Comparison of ENCODE assay signal across 17 cellular contexts in the genomic region with DNA sequence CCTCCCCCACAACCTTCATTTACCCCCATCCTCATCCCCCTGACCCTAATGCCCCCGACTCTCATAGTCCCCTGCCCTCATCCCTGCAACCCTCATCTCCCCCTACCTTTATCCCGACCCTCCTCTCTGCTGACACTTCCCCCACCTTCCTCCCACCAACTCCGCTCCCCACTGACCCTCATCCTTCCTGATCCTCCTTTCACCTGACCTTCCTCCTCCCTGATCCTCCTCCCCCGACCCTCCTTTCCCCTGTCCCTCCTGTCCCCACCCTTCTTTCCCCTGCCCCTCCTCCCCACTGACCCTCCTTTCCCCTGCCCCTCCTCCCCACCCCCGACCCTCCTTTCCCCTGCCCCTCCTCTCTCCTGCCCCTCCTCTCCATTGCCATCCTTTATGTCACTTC. TPM values are rescaled to one million over a fixed set of nuclear protein-coding genes. Genes with fewer than 3 reads are reported as not detected.
DNase-seq lines count a peak whose midpoint lies in the region; ATAC-seq and TF ChIP-seq lines count a peak whose summit lies in the region.
"Had no signal": no experiment of that assay in that cellular context is flagged by ENCODE, and none has a peak within 500 bp of the region (broad histone marks: within the 10 kb centered on the region; RNA-seq: fewer than 3 reads in every experiment).

No MANE protein-coding gene starts in this region.

- no peaks in the 10 kb centered on the region for H3K36me3 ChIP-seq in HEK293 (ENCODE audit: control insufficient read depth in 2 of 2, insufficient read depth in 1 of 2, low read length in 2 of 2)

- ATAC-seq in activated CD8-positive, alpha-beta T cell treated with anti-CD3 and anti-CD28 coated beads, Interleukin-2, amount 10 ng/mL, durations not matched to agents 7 days and 5 days: no peak
- no peak for ATAC-seq in activated CD8-positive, alpha-beta T cell treated with anti-CD3 and anti-CD28 coated beads for 36 hours
- ATAC-seq in effector memory CD8-positive, alpha-beta T cell (replicated peaks): no peak
- no peak for ATAC-seq in naive thymus-derived CD8-positive, alpha-beta T cell
- ATAC-seq in HG03342 (IDR thresholded peaks at IDR 0.05; ENCODE audit: unreplicated experiment) (no peak), HG03354 (IDR thresholded peaks at IDR 0.05; ENCODE audit: poor library complexity, severe bottlenecking, unreplicated experiment) (no peak)
- ATAC-seq: GM23338 had no signal

- no peaks in the 10 kb centered on the region for H3K27me3 Mint-ChIP-seq in activated CD8-positive, alpha-beta T cell treated with anti-CD3 and anti-CD28 coated beads, Interleukin-2, amount 10 ng/mL, durations not matched to agents 7 days and 5 days (ENCODE audit: low read depth)
- no peaks in the 10 kb centered on the region for H3K27me3 Mint-ChIP-seq in activated CD8-positive, alpha-beta T cell treated with anti-CD3 and anti-CD28 coated beads for 36 hours
- no peaks in the 10 kb centered on the region for H3K27me3 Mint-ChIP-seq in effector memory CD8-positive, alpha-beta T cell
- no peaks in the 10 kb centered on the region for H3K27me3 Mint-ChIP-seq in naive thymus-derived CD8-positive, alpha-beta T cell

- intact Hi-C loops in activated CD8-positive, alpha-beta T cell treated with anti-CD3 and anti-CD28 coated beads for 36 hours (cut with micrococcal nuclease): no loop called here

- no peaks in the 10 kb centered on the region for H3K4me1 ChIP-seq in HEK293 (ENCODE audit: control insufficient read depth, insufficient read depth, low read length)

- no peak overlapping the region for H3K4me3 Mint-ChIP-seq in activated CD8-positive, alpha-beta T cell treated with anti-CD3 and anti-CD28 coated beads, Interleukin-2, amount 10 ng/mL, durations not matched to agents 7 days and 5 days
- H3K4me3 Mint-ChIP-seq in activated CD8-positive, alpha-beta T cell treated with anti-CD3 and anti-CD28 coated beads for 36 hours: no peak overlapping the region
- no peak overlapping the region for H3K4me3 Mint-ChIP-seq in effector memory CD8-positive, alpha-beta T cell
- H3K4me3 Mint-ChIP-seq in naive thymus-derived CD8-positive, alpha-beta T cell: no peak overlapping the region
- H3K4me3 Mint-ChIP-seq: GM23338 had no signal

- POLR2A ChIA-PET in activated CD8-positive, alpha-beta T cell treated with anti-CD3 and anti-CD28 coated beads, Interleukin-2, amount 10 ng/mL, durations not matched to agents 7 days and 5 days (lab: Charles Lee): no interaction called here
- POLR2A ChIA-PET in activated CD8-positive, alpha-beta T cell treated with anti-CD3 and anti-CD28 coated beads for 36 hours (lab: Charles Lee): no interaction called here
- POLR2A ChIA-PET in HEK293 (lab: Yijun Ruan, JAX): no interaction called here
- POLR2A ChIA-PET in naive thymus-derived CD8-positive, alpha-beta T cell (lab: Charles Lee): no interaction called here

- peak overlapping the region; percentile 30 for H3K27ac Mint-ChIP-seq in activated CD8-positive, alpha-beta T cell treated with anti-CD3 and anti-CD28 coated beads, Interleukin-2, amount 10 ng/mL, durations not matched to agents 7 days and 5 days
- H3K27ac Mint-ChIP-seq in activated CD8-positive, alpha-beta T cell treated with anti-CD3 and anti-CD28 coated beads for 36 hours: no peak overlapping the region
- peak overlapping the region; percentile 77 to 87 for H3K27ac Mint-ChIP-seq in effector memory CD8-positive, alpha-beta T cell
- peak overlapping the region in 7 of 10 donors; percentile 8 to 88 (median 79) for H3K27ac Mint-ChIP-seq in naive thymus-derived CD8-positive, alpha-beta T cell
- H3K27ac Mint-ChIP-seq: GM23338 had no signal

- peaks cover 53% of the 10 kb centered on the region for H3K4me1 Mint-ChIP-seq in activated CD8-positive, alpha-beta T cell treated with anti-CD3 and anti-CD28 coated beads, Interleukin-2, amount 10 ng/mL, durations not matched to agents 7 days and 5 days (ENCODE audit: low read depth)
- peaks cover 20% of the 10 kb centered on the region for H3K4me1 Mint-ChIP-seq in activated CD8-positive, alpha-beta T cell treated with anti-CD3 and anti-CD28 coated beads for 36 hours (ENCODE audit: low read depth)
- peaks cover 35 to 39% of the 10 kb centered on the region in 2 donors for H3K4me1 Mint-ChIP-seq in effector memory CD8-positive, alpha-beta T cell (ENCODE audit: low read depth in 2 of 2)
- peaks cover 27 to 80% (median 64%) of the 10 kb centered on the region in 4 donors for H3K4me1 Mint-ChIP-seq in naive thymus-derived CD8-positive, alpha-beta T cell

- H3K36me3 Mint-ChIP-seq in activated CD8-positive, alpha-beta T cell treated with anti-CD3 and anti-CD28 coated beads, Interleukin-2, amount 10 ng/mL, durations not matched to agents 7 days and 5 days (ENCODE audit: low read depth): peaks cover 83% of the 10 kb centered on the region
- peaks cover 11% of the 10 kb centered on the region for H3K36me3 Mint-ChIP-seq in activated CD8-positive, alpha-beta T cell treated with anti-CD3 and anti-CD28 coated beads for 36 hours (ENCODE audit: low read depth)
- no peaks in the 10 kb centered on the region for H3K36me3 Mint-ChIP-seq in effector memory CD8-positive, alpha-beta T cell (ENCODE audit: insufficient read depth)
- H3K36me3 Mint-ChIP-seq in naive thymus-derived CD8-positive, alpha-beta T cell: peaks cover 5 to 10% (median 6%) of the 10 kb centered on the region in 3 donors

- H3K9me3 Mint-ChIP-seq in activated CD8-positive, alpha-beta T cell treated with anti-CD3 and anti-CD28 coated beads, Interleukin-2, amount 10 ng/mL, durations not matched to agents 7 days and 5 days (ENCODE audit: insufficient read depth): no peaks in the 10 kb centered on the region
- H3K9me3 Mint-ChIP-seq in activated CD8-positive, alpha-beta T cell treated with anti-CD3 and anti-CD28 coated beads for 36 hours: peaks cover 12% of the 10 kb centered on the region
- H3K9me3 Mint-ChIP-seq in effector memory CD8-positive, alpha-beta T cell: no peaks in the 10 kb centered on the region
- H3K9me3 Mint-ChIP-seq in naive thymus-derived CD8-positive, alpha-beta T cell: peaks cover 0 to 11% (median 3%) of the 10 kb centered on the region in 9 donors

- no peak for TF ChIP-seq CTCF in activated CD8-positive, alpha-beta T cell treated with anti-CD3 and anti-CD28 coated beads for 36 hours (IDR thresholded peaks at IDR 0.05)
- TF ChIP-seq CTCF in HEK293 (tag by site-specific recombination; IDR thresholded peaks at IDR 0.05): no peak

- H3K27ac ChIP-seq in HEK293 (ENCODE audit: extremely low read depth, low read depth, low read length): no peak overlapping the region
- H3K27ac ChIP-seq: 22Rv1, BLaER1 had no signal

- H3K9me3 ChIP-seq in HEK293 (ENCODE audit: control insufficient read depth, insufficient read depth, low read depth, low read length): no peaks in the 10 kb centered on the region

- CTCF ChIA-PET in activated CD8-positive, alpha-beta T cell treated with anti-CD3 and anti-CD28 coated beads, Interleukin-2, amount 10 ng/mL, durations not matched to agents 7 days and 5 days (lab: Charles Lee): no interaction called here
- CTCF ChIA-PET in activated CD8-positive, alpha-beta T cell treated with anti-CD3 and anti-CD28 coated beads for 36 hours (lab: Charles Lee): no interaction called here
- CTCF ChIA-PET in HEK293 (lab: Yijun Ruan, JAX): no interaction called here

- no peak for DNase-seq in activated CD8-positive, alpha-beta T cell treated with anti-CD3 and anti-CD28 coated beads, Interleukin-2, amount 10 ng/mL, durations not matched to agents 7 days and 5 days
- DNase-seq in activated CD8-positive, alpha-beta T cell treated with anti-CD3 and anti-CD28 coated beads for 36 hours: no peak
- DNase-seq in effector memory CD8-positive, alpha-beta T cell: no peak
- no peak for DNase-seq in naive thymus-derived CD8-positive, alpha-beta T cell
- no peak for DNase-seq in amygdala (lab: John Stamatoyannopoulos, UW)
- DNase-seq: Calu3, DMS 273 treated with DMSO at 0.1 percent for 48 hours, H7 had no signal

- H3K4me3 ChIP-seq in HEK293 (ENCODE audit: low read depth, low read length): no peak overlapping the region
- H3K4me3 ChIP-seq: BLaER1, GM23338 had no signal

TF ChIP-seq in HEK293, 187 proteins besides CTCF, POLR2A, EP300 and RAD21 (continues in another document):
- TF ChIP-seq ZNF311 (tag by site-specific recombination; IDR thresholded peaks at IDR 0.05; ENCODE audit: borderline replicate concordance) (no peak), ZNF654 (tag by site-specific recombination; IDR thresholded peaks at IDR 0.05; ENCODE audit: low read depth) (no peak)
- TF ChIP-seq, protein P1, sequence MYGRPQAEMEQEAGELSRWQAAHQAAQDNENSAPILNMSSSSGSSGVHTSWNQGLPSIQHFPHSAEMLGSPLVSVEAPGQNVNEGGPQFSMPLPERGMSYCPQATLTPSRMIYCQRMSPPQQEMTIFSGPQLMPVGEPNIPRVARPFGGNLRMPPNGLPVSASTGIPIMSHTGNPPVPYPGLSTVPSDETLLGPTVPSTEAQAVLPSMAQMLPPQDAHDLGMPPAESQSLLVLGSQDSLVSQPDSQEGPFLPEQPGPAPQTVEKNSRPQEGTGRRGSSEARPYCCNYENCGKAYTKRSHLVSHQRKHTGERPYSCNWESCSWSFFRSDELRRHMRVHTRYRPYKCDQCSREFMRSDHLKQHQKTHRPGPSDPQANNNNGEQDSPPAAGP (tag by site-specific recombination; IDR thresholded peaks at IDR 0.05): 0 out of 2 replicates have a peak, but pooled peaks have one; percentile 60

RNA-seq across cellular contexts. Expression of a gene that starts 7.1 kb away (rescaled TPM):
- 10 to 100 TPM; 23.5 to 24.9 TPM for total RNA-seq in activated CD8-positive, alpha-beta T cell treated with anti-CD3 and anti-CD28 coated beads, Interleukin-2, amount 10 ng/mL, durations not matched to agents 7 days and 5 days
- total RNA-seq in activated CD8-positive, alpha-beta T cell treated with anti-CD3 and anti-CD28 coated beads for 36 hours: 1 to 10 TPM; 6.9 to 8.2 TPM
- 1 to 10 TPM; 1.7 to 1.9 TPM for total RNA-seq in naive thymus-derived CD8-positive, alpha-beta T cell
- polyA plus RNA-seq in naive thymus-derived CD8-positive, alpha-beta T cell: 1 to 10 TPM in 1 of 3 donors, under 1 TPM in 2; 0.65 to 1.5 (median 0.70) TPM
- total RNA-seq: A673, Calu3, Daoy, H7, HT1080 had no signal
- polyA plus RNA-seq: GM23338 had no signal

RNA-seq across cellular contexts. Expression of a gene that starts 31.0 kb away (rescaled TPM):
- total RNA-seq in activated CD8-positive, alpha-beta T cell treated with anti-CD3 and anti-CD28 coated beads, Interleukin-2, amount 10 ng/mL, durations not matched to agents 7 days and 5 days: not detected
- total RNA-seq in activated CD8-positive, alpha-beta T cell treated with anti-CD3 and anti-CD28 coated beads for 36 hours: not detected
- total RNA-seq in naive thymus-derived CD8-positive, alpha-beta T cell: under 1 TPM in 1 of 2 experiments, not detected in 1; 0.49 TPM
- not detected for polyA plus RNA-seq in naive thymus-derived CD8-positive, alpha-beta T cell
- total RNA-seq: A673, Calu3, Daoy, GM23338, H7 had no signal
- polyA plus RNA-seq: GM23338 had no signal

RNA-seq across cellular contexts. Expression of a gene that starts 34.3 kb away (rescaled TPM):
- total RNA-seq in activated CD8-positive, alpha-beta T cell treated with anti-CD3 and anti-CD28 coated beads, Interleukin-2, amount 10 ng/mL, durations not matched to agents 7 days and 5 days: not detected
- total RNA-seq in activated CD8-positive, alpha-beta T cell treated with anti-CD3 and anti-CD28 coated beads for 36 hours: not detected
- not detected for total RNA-seq in naive thymus-derived CD8-positive, alpha-beta T cell
- polyA plus RNA-seq in naive thymus-derived CD8-positive, alpha-beta T cell: not detected
- total RNA-seq: A673, Calu3, Daoy, GM23338, H7, HT1080 had no signal
- polyA plus RNA-seq: GM23338 had no signal

RNA-seq across cellular contexts. Expression of a gene that starts 39.7 kb away (rescaled TPM):
- total RNA-seq in activated CD8-positive, alpha-beta T cell treated with anti-CD3 and anti-CD28 coated beads, Interleukin-2, amount 10 ng/mL, durations not matched to agents 7 days and 5 days: not detected
- not detected for total RNA-seq in activated CD8-positive, alpha-beta T cell treated with anti-CD3 and anti-CD28 coated beads for 36 hours
- total RNA-seq in naive thymus-derived CD8-positive, alpha-beta T cell: not detected
- polyA plus RNA-seq in naive thymus-derived CD8-positive, alpha-beta T cell: not detected
- total RNA-seq: A673, Calu3, Daoy, GM23338, H7, HT1080 had no signal
- polyA plus RNA-seq: GM23338 had no signal
